8 cellular contexts compared by ENCODE assay signal in genomic region chr2:200405599-200406298, GRCh38.
DNase-seq lines count a peak whose midpoint lies in the region; ATAC-seq and TF ChIP-seq lines count a peak whose summit lies in the region.

No MANE protein-coding gene starts in this region.

- no peaks in the 10 kb centered on the region for H3K9me3 ChIP-seq in heart right ventricle

- no peak overlapping the region for H3K4me3 ChIP-seq in heart right ventricle

- H3K36me3 ChIP-seq in heart right ventricle = peaks cover 0 to 6% (median 0%) of the 10 kb centered on the region in 9 donors

- POLR2A ChIA-PET in activated CD8-positive, alpha-beta T cell treated with anti-CD3 and anti-CD28 coated beads for 36 hours (lab: Charles Lee) = interaction anchor here (1.3 kb wide), 1 partner anchor 27 kb away, joined by 4 read pairs; no protein-coding TSS in a partner anchor

- H3K9me3 Mint-ChIP-seq in activated naive CD4-positive, alpha-beta T cell treated with anti-CD3 and anti-CD28 coated beads, Interleukin-2, amount 50 U/mL, for 72 hours = peaks cover 0 to 16% of the 10 kb centered on the region in 2 donors
- H3K9me3 Mint-ChIP-seq in activated CD8-positive, alpha-beta T cell treated with anti-CD3 and anti-CD28 coated beads for 36 hours = no peaks in the 10 kb centered on the region
- H3K9me3 Mint-ChIP-seq in stimulated activated naive CD8-positive, alpha-beta T cell treated with anti-CD3 and anti-CD28 coated beads, Interleukin-15, amount 100 ng/mL, for 72 hours = peaks cover 0 to 5% of the 10 kb centered on the region in 2 donors
- no peaks in the 10 kb centered on the region for H3K9me3 Mint-ChIP-seq in stimulated activated memory B cell treated with anti-CD40 and anti-IgM and Interleukin-4, amounts not matched to agents 10 μg/mL and 1 μg/mL and 100 μg/mL, for 72 hours

- peak overlapping the region in 1 of 2 donors; percentile 73 for H3K27ac Mint-ChIP-seq in activated naive CD4-positive, alpha-beta T cell treated with anti-CD3 and anti-CD28 coated beads, Interleukin-2, amount 50 U/mL, for 72 hours
- peak overlapping the region; percentile 67 for H3K27ac Mint-ChIP-seq in activated CD8-positive, alpha-beta T cell treated with anti-CD3 and anti-CD28 coated beads for 36 hours
- H3K27ac Mint-ChIP-seq in stimulated activated naive CD8-positive, alpha-beta T cell treated with anti-CD3 and anti-CD28 coated beads, Interleukin-15, amount 100 ng/mL, for 72 hours = no peak overlapping the region
- no peak overlapping the region for H3K27ac Mint-ChIP-seq in stimulated activated memory B cell treated with anti-CD40 and anti-IgM and Interleukin-4, amounts not matched to agents 10 μg/mL and 1 μg/mL and 100 μg/mL, for 72 hours

- ATAC-seq in activated naive CD4-positive, alpha-beta T cell treated with anti-CD3 and anti-CD28 coated beads, Interleukin-2, amount 50 U/mL, for 72 hours = peak; percentile 91 to 99
- ATAC-seq in activated CD8-positive, alpha-beta T cell treated with anti-CD3 and anti-CD28 coated beads for 36 hours = peak; percentile 98
- ATAC-seq in heart right ventricle = peak in 7 of 8 donors; percentile 26 to 91 (median 63)
- peak; percentile 96 for ATAC-seq in stimulated activated naive CD8-positive, alpha-beta T cell treated with anti-CD3 and anti-CD28 coated beads, Interleukin-15, amount 100 ng/mL, for 72 hours
- ATAC-seq in stimulated activated memory B cell treated with anti-CD40 and anti-IgM and Interleukin-4, amounts not matched to agents 10 μg/mL and 1 μg/mL and 100 μg/mL, for 72 hours = no peak

- H3K4me1 Mint-ChIP-seq in activated CD8-positive, alpha-beta T cell treated with anti-CD3 and anti-CD28 coated beads for 36 hours (ENCODE audit: low read depth) = peaks cover 23% of the 10 kb centered on the region
- peaks cover 22% of the 10 kb centered on the region for H3K4me1 Mint-ChIP-seq in stimulated activated naive CD8-positive, alpha-beta T cell treated with anti-CD3 and anti-CD28 coated beads, Interleukin-15, amount 100 ng/mL, for 72 hours
- peaks cover 11% of the 10 kb centered on the region for H3K4me1 Mint-ChIP-seq in stimulated activated memory B cell treated with anti-CD40 and anti-IgM and Interleukin-4, amounts not matched to agents 10 μg/mL and 1 μg/mL and 100 μg/mL, for 72 hours

- H3K4me1 ChIP-seq in heart right ventricle = peaks cover 0 to 56% (median 30%) of the 10 kb centered on the region in 9 donors

- H3K27me3 Mint-ChIP-seq in activated CD8-positive, alpha-beta T cell treated with anti-CD3 and anti-CD28 coated beads for 36 hours = no peaks in the 10 kb centered on the region
- no peaks in the 10 kb centered on the region for H3K27me3 Mint-ChIP-seq in stimulated activated naive CD8-positive, alpha-beta T cell treated with anti-CD3 and anti-CD28 coated beads, Interleukin-15, amount 100 ng/mL, for 72 hours
- H3K27me3 Mint-ChIP-seq in stimulated activated memory B cell treated with anti-CD40 and anti-IgM and Interleukin-4, amounts not matched to agents 10 μg/mL and 1 μg/mL and 100 μg/mL, for 72 hours = peaks cover 30% of the 10 kb centered on the region

- no peak overlapping the region for H3K4me3 Mint-ChIP-seq in activated CD8-positive, alpha-beta T cell treated with anti-CD3 and anti-CD28 coated beads for 36 hours
- H3K4me3 Mint-ChIP-seq in stimulated activated naive CD8-positive, alpha-beta T cell treated with anti-CD3 and anti-CD28 coated beads, Interleukin-15, amount 100 ng/mL, for 72 hours = peak overlapping the region in 1 of 2 donors; percentile 24
- H3K4me3 Mint-ChIP-seq in stimulated activated memory B cell treated with anti-CD40 and anti-IgM and Interleukin-4, amounts not matched to agents 10 μg/mL and 1 μg/mL and 100 μg/mL, for 72 hours = no peak overlapping the region

- no peak for TF ChIP-seq CTCF in activated CD8-positive, alpha-beta T cell treated with anti-CD3 and anti-CD28 coated beads for 36 hours (IDR thresholded peaks at IDR 0.05)
- TF ChIP-seq CTCF in heart right ventricle (IDR thresholded peaks at IDR 0.05) = no peak

- H3K27me3 ChIP-seq in heart right ventricle = no peaks in the 10 kb centered on the region

- 7 to 20% methylated on average over 1 of the region's 1 CpG for WGBS in heart right ventricle, 2 donors

- DNase-seq in activated naive CD4-positive, alpha-beta T cell treated with anti-CD3 and anti-CD28 coated beads, Interleukin-2, amount 50 U/mL, for 72 hours (ENCODE audit: low spot score in 2 of 2) = no peak
- no peak for DNase-seq in activated naive CD4-positive, alpha-beta T cell treated with anti-CD3 and anti-CD28 coated beads, Interleukin-2, amount 50 U/mL, for 16 hours
- DNase-seq in M059J (ENCODE audit: low read depth) (peak; percentile 94), heart right ventricle (no peak), putamen (ENCODE audit: low spot score) (no peak)
- no peak for DNase-seq in activated CD8-positive, alpha-beta T cell treated with anti-CD3 and anti-CD28 coated beads for 36 hours
- DNase-seq in stimulated activated naive CD8-positive, alpha-beta T cell treated with anti-CD3 and anti-CD28 coated beads, Interleukin-15, amount 100 ng/mL, for 72 hours = no peak

- intact Hi-C loops in activated CD8-positive, alpha-beta T cell treated with anti-CD3 and anti-CD28 coated beads for 36 hours (cut with micrococcal nuclease) = no loop called here
- intact Hi-C loops in heart right ventricle (cut with DNase I) = loop anchor here in 1 of 10 donors (10.0 kb wide), 1 partner anchor 101 kb away; the partner anchor contains the start of gene SPATS2L

- H3K27ac ChIP-seq in heart right ventricle = peak overlapping the region in 6 of 10 donors; percentile 7 to 73 (median 50)

- CTCF ChIA-PET in activated CD8-positive, alpha-beta T cell treated with anti-CD3 and anti-CD28 coated beads for 36 hours (lab: Charles Lee) = no interaction called here

- peaks cover 0 to 25% of the 10 kb centered on the region in 2 donors for H3K36me3 Mint-ChIP-seq in activated naive CD4-positive, alpha-beta T cell treated with anti-CD3 and anti-CD28 coated beads, Interleukin-2, amount 50 U/mL, for 72 hours
- no peaks in the 10 kb centered on the region for H3K36me3 Mint-ChIP-seq in activated CD8-positive, alpha-beta T cell treated with anti-CD3 and anti-CD28 coated beads for 36 hours (ENCODE audit: low read depth)
- H3K36me3 Mint-ChIP-seq in stimulated activated memory B cell treated with anti-CD40 and anti-IgM and Interleukin-4, amounts not matched to agents 10 μg/mL and 1 μg/mL and 100 μg/mL, for 72 hours = no peaks in the 10 kb centered on the region
